In the genomic region with DNA sequence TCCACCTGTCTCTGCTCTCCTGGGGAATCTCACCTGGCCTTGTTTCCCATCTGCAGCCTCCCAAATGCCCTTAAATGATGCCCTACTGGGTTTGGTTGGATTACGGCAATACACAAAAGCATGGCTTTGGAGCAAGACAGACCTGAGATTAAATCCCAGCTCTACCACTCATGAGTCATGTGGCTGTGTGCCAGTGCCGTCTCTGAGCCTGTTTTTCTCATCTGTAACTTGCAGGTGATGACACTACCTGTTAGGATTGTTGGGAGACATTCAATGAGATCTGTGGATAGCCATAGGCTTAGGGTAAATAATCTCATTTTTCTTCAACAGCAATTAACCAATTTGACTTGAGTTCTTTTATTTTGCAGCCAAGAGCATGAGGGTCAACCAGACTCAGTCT, we compare ENCODE assay signal across 22 cellular contexts.
"Had no signal": no experiment of that assay in that cellular context is flagged by ENCODE, and none has a peak within 500 bp of the region (broad histone marks: within the 10 kb centered on the region; RNA-seq: fewer than 3 reads in every experiment).

No MANE protein-coding gene starts in this region.

- H3K4me3 ChIP-seq: heart left ventricle, lower lobe of right lung, neural progenitor cell, tibial artery, uterus had no signal

- H3K36me3 Mint-ChIP-seq: activated naive CD4-positive, alpha-beta T cell treated with anti-CD3 and anti-CD28 coated beads, Interleukin-2, amount 50 U/mL, for 72 hours; naive B cell; neural progenitor cell had no signal

- H3K36me3 ChIP-seq: brain microvascular endothelial cell, heart left ventricle, lower lobe of right lung, neural progenitor cell, tibial artery, uterus had no signal

- H3K27ac Mint-ChIP-seq: activated CD4-positive, alpha-beta T cell treated with anti-CD3 and anti-CD28 coated beads, Interleukin-2, amount 10 ng/mL, durations not matched to agents 7 days and 5 days; activated CD8-positive, alpha-beta T cell treated with anti-CD3 and anti-CD28 coated beads, Interleukin-2, amount 10 ng/mL, durations not matched to agents 7 days and 5 days; activated naive CD4-positive, alpha-beta T cell treated with anti-CD3 and anti-CD28 coated beads, Interleukin-2, amount 50 U/mL, for 72 hours; activated T-helper 1 cell treated with anti-CD3 and anti-CD28 coated beads, Interleukin-12 subunit alpha, Interleukin-12 subunit beta, Interleukin-2, Interleukin-4 antibody, amounts not matched to agents 30 ng/mL and 10 ng/mL and 1 ng/mL, durations not matched to agents 14 hours and 24 hours and 36 hours; naive B cell; neural progenitor cell; progenitor cell of endocrine pancreas had no signal

- H3K4me1 Mint-ChIP-seq: naive B cell had no signal

- H3K27ac ChIP-seq: brain microvascular endothelial cell, heart left ventricle, lower lobe of right lung, neural progenitor cell, tibial artery, uterus, VCaP had no signal

- ATAC-seq: activated CD4-positive, CD25-positive, alpha-beta regulatory T cell treated with anti-CD3 and anti-CD28 coated beads, Interleukin-2, amount 50 U/mL, for 24 hours; activated CD8-positive, alpha-beta T cell treated with anti-CD3 and anti-CD28 coated beads, Interleukin-2, amount 10 ng/mL, durations not matched to agents 7 days and 5 days; activated naive CD4-positive, alpha-beta T cell treated with anti-CD3 and anti-CD28 coated beads, Interleukin-2, amount 50 U/mL, for 72 hours; heart left ventricle; lower lobe of right lung; stimulated activated naive CD8-positive, alpha-beta T cell treated with anti-CD3 and anti-CD28 coated beads, Interleukin-15, Interleukin-2, amounts not matched to agents 100 U/mL and 50 U/mL, for 24 hours had no signal

- DNase-seq: activated CD4-positive, alpha-beta T cell treated with anti-CD3 and anti-CD28 coated beads, Interleukin-2, amount 10 ng/mL, durations not matched to agents 7 days and 5 days; activated CD8-positive, alpha-beta T cell treated with anti-CD3 and anti-CD28 coated beads, Interleukin-2, amount 10 ng/mL, durations not matched to agents 7 days and 5 days; activated gamma-delta T cell treated with Interleukin-2 at 50 U/mL for 16 hours; aorta; brain microvascular endothelial cell; central memory CD4-positive, alpha-beta T cell; effector memory CD4-positive, alpha-beta T cell; heart left ventricle; islet precursor cell; lower lobe of right lung; naive B cell; stimulated activated CD4-positive, alpha-beta T cell treated with anti-CD3 and anti-CD28 coated beads, Interleukin-4, amount 100 ng/mL, for 24 hours; stimulated activated naive CD8-positive, alpha-beta T cell treated with anti-CD3 and anti-CD28 coated beads, Interleukin-15, Interleukin-2, amounts not matched to agents 100 U/mL and 50 U/mL, for 24 hours; substantia nigra; tibial artery; uterus had no signal

- H3K27me3 ChIP-seq: brain microvascular endothelial cell, heart left ventricle, neural progenitor cell, uterus had no signal

- H3K9me3 ChIP-seq: lower lobe of right lung, tibial artery, uterus had no signal

- H3K4me1 ChIP-seq: lower lobe of right lung, neural progenitor cell, tibial artery, uterus had no signal

- H3K4me3 Mint-ChIP-seq: activated CD4-positive, alpha-beta T cell treated with anti-CD3 and anti-CD28 coated beads, Interleukin-2, amount 10 ng/mL, durations not matched to agents 7 days and 5 days; activated CD8-positive, alpha-beta T cell treated with anti-CD3 and anti-CD28 coated beads, Interleukin-2, amount 10 ng/mL, durations not matched to agents 7 days and 5 days; activated T-helper 1 cell treated with anti-CD3 and anti-CD28 coated beads, Interleukin-12 subunit alpha, Interleukin-12 subunit beta, Interleukin-2, Interleukin-4 antibody, amounts not matched to agents 30 ng/mL and 10 ng/mL and 1 ng/mL, durations not matched to agents 14 hours and 24 hours and 36 hours; naive B cell; neural progenitor cell had no signal
